In the genomic region with DNA sequence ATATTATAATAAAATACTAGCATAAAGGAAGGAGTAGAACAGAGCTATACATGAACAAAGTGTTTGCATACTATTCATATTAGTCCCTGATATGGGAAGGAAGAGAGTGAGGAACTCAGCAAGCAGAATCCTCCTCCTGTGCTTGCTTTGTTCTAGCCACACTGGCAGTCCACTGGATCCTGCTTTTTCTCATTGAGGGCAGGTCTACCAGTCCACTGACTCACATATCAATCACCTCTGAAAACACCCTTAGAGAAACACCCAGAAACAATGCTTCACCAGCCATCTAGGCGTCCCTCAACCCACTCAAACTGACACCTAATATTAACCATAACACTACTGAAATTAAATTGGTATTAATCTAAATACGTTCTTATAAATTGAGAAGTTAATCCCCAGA, we compare ENCODE assay signal across 30 cellular contexts.
"Had no signal": no experiment of that assay in that cellular context is flagged by ENCODE, and none has a peak within 500 bp of the region (broad histone marks: within the 10 kb centered on the region; RNA-seq: fewer than 3 reads in every experiment).

No MANE protein-coding gene starts in this region.

- H3K4me1 ChIP-seq: body of pancreas, colonic mucosa, gastrocnemius medialis, heart right ventricle had no signal

- H3K9me3 ChIP-seq: body of pancreas, colonic mucosa, gastrocnemius medialis, heart right ventricle had no signal

- H3K4me3 ChIP-seq: body of pancreas, cardiac muscle cell, colonic mucosa, gastrocnemius medialis, heart right ventricle had no signal

- ATAC-seq: activated CD4-positive, CD25-positive, alpha-beta regulatory T cell treated with anti-CD3 and anti-CD28 coated beads, Interleukin-2, amount 50 U/mL, for 24 hours; activated CD8-positive, alpha-beta T cell treated with anti-CD3 and anti-CD28 coated beads for 36 hours; activated T-cell treated with anti-CD3 and anti-CD28 coated beads, Interleukin-2, amount 50 U/mL, for 4 hours; activated T-helper 17 cell treated with anti-CD3 and anti-CD28 coated beads, Interleukin-2, amount 50 U/mL, for 72 hours; body of pancreas; esophagus mucosa; gastrocnemius medialis; heart right ventricle; T-cell had no signal

- H3K36me3 Mint-ChIP-seq: activated naive CD8-positive, alpha-beta T cell; T-cell had no signal

- H3K36me3 ChIP-seq: cardiac muscle cell, colonic mucosa, gastrocnemius medialis, heart right ventricle, WERI-Rb-1 had no signal

- H3K4me1 Mint-ChIP-seq: activated B cell treated with CpG ODN at 0.5 μM for 24 hours; activated T-helper 17 cell treated with anti-CD3 and anti-CD28 coated beads, Interleukin-2, amount 50 U/mL, for 72 hours; T-cell had no signal

- H3K27me3 ChIP-seq: body of pancreas, cardiac muscle cell, colonic mucosa, gastrocnemius medialis, heart right ventricle had no signal

- H3K4me3 Mint-ChIP-seq: activated B cell treated with CpG ODN at 0.5 μM for 24 hours; activated CD8-positive, alpha-beta T cell treated with anti-CD3 and anti-CD28 coated beads for 36 hours; activated naive CD8-positive, alpha-beta T cell; activated T-cell treated with anti-CD3 and anti-CD28 coated beads, Interleukin-2, amount 50 U/mL, for 4 hours; activated T-helper 17 cell treated with anti-CD3 and anti-CD28 coated beads, Interleukin-2, amount 50 U/mL, for 72 hours; T-cell; T-helper 1 cell treated with Interleukin-12 subunit alpha and Interleukin-12 subunit beta and Interleukin-4 antibody, amounts not matched to agents 30 μg/mL and 1 μg/mL, for 36 hours had no signal

- DNase-seq: activated B cell treated with CpG ODN at 0.5 μM for 24 hours; activated CD4-positive, alpha-beta T cell treated with anti-CD3 and anti-CD28 coated beads for 48 hours; activated CD4-positive, alpha-beta T cell treated with anti-CD3 and anti-CD28 coated beads, Interleukin-2, amount 50 U/mL, for 1 hour; activated CD4-positive, alpha-beta T cell treated with anti-CD3 and anti-CD28 coated beads, Interleukin-2, amount 50 U/mL, for 48 hours; activated CD8-positive, alpha-beta memory T cell treated with anti-CD3 and anti-CD28 coated beads for 24 hours; activated CD8-positive, alpha-beta T cell treated with anti-CD3 and anti-CD28 coated beads for 36 hours; activated effector memory CD4-positive, alpha-beta T cell treated with Interleukin-2 at 50 U/mL for 16 hours; activated gamma-delta T cell treated with Interleukin-2 at 50 U/mL for 16 hours; activated naive CD4-positive, alpha-beta T cell treated with anti-CD3 and anti-CD28 coated beads, Interleukin-2, amount 50 U/mL, for 16 hours; activated naive CD4-positive, alpha-beta T cell treated with Interleukin-2 at 50 U/mL for 16 hours; activated T-cell treated with anti-CD3 and anti-CD28 coated beads, Interleukin-2, amount 50 U/mL, for 4 hours; amniotic stem cell; anterior cingulate cortex; body of pancreas; central memory CD4-positive, alpha-beta T cell; cerebellar nuclear complex; colonic mucosa; effector CD8-positive, alpha-beta T cell; foreskin fibroblast; gastrocnemius medialis; heart right ventricle; T-cell; T-helper 9 cell; WERI-Rb-1 had no signal

- H3K27ac ChIP-seq: body of pancreas, cardiac muscle cell, colonic mucosa, gastrocnemius medialis, heart right ventricle, WERI-Rb-1 had no signal

- H3K27me3 Mint-ChIP-seq: activated B cell treated with CpG ODN at 0.5 μM for 24 hours; activated CD8-positive, alpha-beta T cell treated with anti-CD3 and anti-CD28 coated beads for 36 hours; activated naive CD8-positive, alpha-beta T cell; activated T-helper 17 cell treated with anti-CD3 and anti-CD28 coated beads, Interleukin-2, amount 50 U/mL, for 72 hours; T-cell had no signal

- H3K9me3 Mint-ChIP-seq: activated CD8-positive, alpha-beta T cell treated with anti-CD3 and anti-CD28 coated beads for 36 hours had no signal

- H3K27ac Mint-ChIP-seq: activated B cell treated with CpG ODN at 0.5 μM for 24 hours; activated CD8-positive, alpha-beta T cell treated with anti-CD3 and anti-CD28 coated beads for 36 hours; activated naive CD8-positive, alpha-beta T cell; activated T-helper 17 cell treated with anti-CD3 and anti-CD28 coated beads, Interleukin-2, amount 50 U/mL, for 72 hours; T-cell; T-helper 1 cell treated with Interleukin-12 subunit alpha and Interleukin-12 subunit beta and Interleukin-4 antibody, amounts not matched to agents 30 μg/mL and 1 μg/mL, for 36 hours had no signal
